In the genomic region with DNA sequence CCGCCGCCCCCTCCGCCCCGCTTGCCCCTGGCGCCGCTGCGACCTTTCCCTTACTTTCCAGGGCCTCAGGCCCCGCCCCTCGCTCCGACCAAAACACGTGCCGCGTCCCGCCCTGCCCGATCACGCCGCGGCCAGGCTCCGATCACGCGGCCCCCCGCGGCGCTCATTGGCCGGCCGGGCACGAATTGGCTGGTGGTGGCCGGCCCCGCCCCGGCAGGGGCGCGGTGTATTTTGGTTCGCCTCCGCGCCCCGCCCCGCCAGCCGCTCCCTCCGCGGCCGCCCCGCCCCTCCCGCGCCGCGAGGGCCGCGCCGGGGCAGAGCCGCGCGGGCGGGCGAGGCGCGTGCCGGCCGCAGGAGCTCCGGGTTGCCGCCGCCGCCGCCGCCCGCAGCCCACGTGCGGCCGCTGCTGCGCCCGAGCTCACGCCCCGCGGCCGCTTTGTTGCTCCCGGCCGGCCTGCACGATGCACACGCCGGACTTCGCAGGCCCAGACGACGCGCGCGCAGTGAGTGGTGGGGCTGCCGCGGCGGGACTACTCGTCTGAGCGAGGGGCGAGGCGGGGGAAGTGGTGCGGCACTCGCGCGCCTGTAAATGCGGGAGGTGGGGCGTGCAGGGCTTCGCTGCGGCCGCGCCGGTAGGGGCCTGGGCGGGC, we compare ENCODE assay signal across 8 cellular contexts. TPM values are rescaled to one million over a fixed set of nuclear protein-coding genes. Genes with fewer than 3 reads are reported as not detected.
DNase-seq lines count a peak whose midpoint lies in the region; ATAC-seq and TF ChIP-seq lines count a peak whose summit lies in the region.

TSS of gene KLF11 (plus strand) at position 295 of the 650 bp plus-strand sequence. CDS start at position 462, 167 bp downstream.

- peaks cover 15% of the 10 kb centered on the region for H3K79me2 ChIP-seq in KMS-11 (ENCODE audit: insufficient read depth, low read depth)
- no peaks in the 10 kb centered on the region for H3K79me2 ChIP-seq in neural progenitor cell (ENCODE audit: low read depth)

- H3K9ac ChIP-seq in KMS-11 (peak within 1 kb of the TSS; percentile 87), neural progenitor cell (no peak within 1 kb of the TSS)

- H3K9me3 Mint-ChIP-seq in neural progenitor cell, result peaks cover 2% of the 10 kb centered on the region
- H3K9me3 Mint-ChIP-seq in stimulated activated naive CD8-positive, alpha-beta T cell treated with anti-CD3 and anti-CD28 coated beads, Interleukin-15, amount 100 ng/mL, for 72 hours, result no peaks in the 10 kb centered on the region

- H3K36me3 ChIP-seq in KMS-11 (ENCODE audit: insufficient read depth), result 0 out of 2 replicates have a peak, but pooled peaks cover 2% of the 10 kb centered on the region
- no peaks in the 10 kb centered on the region for H3K36me3 ChIP-seq in neural progenitor cell

- H4K20me1 ChIP-seq in KMS-11 (ENCODE audit: insufficient read depth) (no peaks in the 10 kb centered on the region), neural progenitor cell (ENCODE audit: low read depth) (peaks cover 13% of the 10 kb centered on the region)

- peak; percentile 59 for DNase-seq in DMS 273 treated with DMSO at 0.1 percent for 48 hours (lab: John Stamatoyannopoulos, UW)
- DNase-seq in SHP77 (lab: John Stamatoyannopoulos, UW), result peak; percentile 36 to 78
- peak; percentile 45 to 82 (median 52) for DNase-seq in activated naive CD4-positive, alpha-beta T cell (lab: John Stamatoyannopoulos, UW)
- peak; percentile 50 to 65 for DNase-seq in foreskin keratinocyte
- peak; percentile 96 for DNase-seq in neural progenitor cell (ENCODE audit: low spot score)
- peak; percentile 60 to 74 for DNase-seq in stimulated activated naive CD8-positive, alpha-beta T cell treated with anti-CD3 and anti-CD28 coated beads, Interleukin-15, amount 100 ng/mL, for 72 hours

- peak within 1 kb of the TSS; percentile 97 for H3K27ac Mint-ChIP-seq in neural progenitor cell
- H3K27ac Mint-ChIP-seq in stimulated activated naive CD8-positive, alpha-beta T cell treated with anti-CD3 and anti-CD28 coated beads, Interleukin-15, amount 100 ng/mL, for 72 hours, result peak within 1 kb of the TSS; percentile 80 to 88

- peak within 1 kb of the TSS; percentile 88 for H3K27ac ChIP-seq in KMS-11
- no peak within 1 kb of the TSS for H3K27ac ChIP-seq in foreskin keratinocyte
- no peak within 1 kb of the TSS for H3K27ac ChIP-seq in neural progenitor cell

- H3K4me1 Mint-ChIP-seq in neural progenitor cell, result peaks cover 50% of the 10 kb centered on the region
- peaks cover 27% of the 10 kb centered on the region for H3K4me1 Mint-ChIP-seq in stimulated activated naive CD8-positive, alpha-beta T cell treated with anti-CD3 and anti-CD28 coated beads, Interleukin-15, amount 100 ng/mL, for 72 hours

- H3K4me2 ChIP-seq in KMS-11 (peak within 1 kb of the TSS; percentile 88), neural progenitor cell (peak within 1 kb of the TSS; percentile 71)

- H3K27me3 ChIP-seq in KMS-11 (ENCODE audit: insufficient read depth, low read depth) (no peaks in the 10 kb centered on the region), foreskin keratinocyte (peaks cover 13% of the 10 kb centered on the region), neural progenitor cell (peaks cover 37% of the 10 kb centered on the region)

- peak within 1 kb of the TSS; percentile 91 for H3K4me3 Mint-ChIP-seq in neural progenitor cell
- peak within 1 kb of the TSS; percentile 82 to 85 for H3K4me3 Mint-ChIP-seq in stimulated activated naive CD8-positive, alpha-beta T cell treated with anti-CD3 and anti-CD28 coated beads, Interleukin-15, amount 100 ng/mL, for 72 hours

- H3K27me3 Mint-ChIP-seq in neural progenitor cell (ENCODE audit: insufficient read depth, low read depth), result peaks cover 21% of the 10 kb centered on the region
- peaks cover 17% of the 10 kb centered on the region for H3K27me3 Mint-ChIP-seq in stimulated activated naive CD8-positive, alpha-beta T cell treated with anti-CD3 and anti-CD28 coated beads, Interleukin-15, amount 100 ng/mL, for 72 hours

- H3K4me1 ChIP-seq in KMS-11 (ENCODE audit: low read depth, poor library complexity, severe bottlenecking) (peaks cover 10% of the 10 kb centered on the region), foreskin keratinocyte (no peaks in the 10 kb centered on the region), neural progenitor cell (peaks cover 3% of the 10 kb centered on the region)

- H2AFZ ChIP-seq in KMS-11 (ENCODE audit: low read depth), result peak within 1 kb of the TSS; percentile 38; the same call in 1 of the 2 replicates
- peak within 1 kb of the TSS; percentile 14 for H2AFZ ChIP-seq in neural progenitor cell (replicated peaks)

- TF ChIP-seq CTCF in KMS-11 (conservative IDR thresholded peaks at IDR 0.05; ENCODE audit: low read depth, low read length) (no peak), foreskin keratinocyte (conservative IDR thresholded peaks at IDR 0.05) (no peak), neural progenitor cell (IDR thresholded peaks at IDR 0.05) (no peak)

- peaks cover 33% of the 10 kb centered on the region for H3F3A ChIP-seq in neural progenitor cell (ENCODE audit: low read depth)

- peaks cover 14% of the 10 kb centered on the region for H3K36me3 Mint-ChIP-seq in neural progenitor cell

- H3K4me3 ChIP-seq in KMS-11 (IDR thresholded peaks at IDR 0.05; ENCODE audit: insufficient read depth, low read depth, low read length), result peak within 1 kb of the TSS; percentile 58
- peak within 1 kb of the TSS; percentile 38 for H3K4me3 ChIP-seq in neural progenitor cell

- H3K9me3 ChIP-seq in neural progenitor cell (ENCODE audit: low read depth), result peaks cover 5% of the 10 kb centered on the region

- peak; percentile 74 for ATAC-seq in GM21737 (IDR thresholded peaks at IDR 0.05; ENCODE audit: unreplicated experiment)
- ATAC-seq in foreskin keratinocyte, result peak; percentile 78
- ATAC-seq in stimulated activated naive CD8-positive, alpha-beta T cell treated with anti-CD3 and anti-CD28 coated beads, Interleukin-15, amount 100 ng/mL, for 72 hours, result peak; percentile 76

RNA-seq across cellular contexts. Expression of gene KLF11, which starts in this region (rescaled TPM):
- total RNA-seq in foreskin keratinocyte (4.7 and 6.0 TPM in 2 replicates), neural progenitor cell (ENCODE audit: low replicate concordance) (9.6 and 9.7 TPM in 2 replicates)
- 1.9 and 2.1 TPM in 2 replicates for polyA plus RNA-seq in foreskin keratinocyte
